Comparison of ENCODE assay signal across 34 cellular contexts in genomic region chr9:134653259-134654009, GRCh38. TPM values are rescaled to one million over a fixed set of nuclear protein-coding genes. Genes with fewer than 3 reads are reported as not detected.
DNase-seq lines count a peak whose midpoint lies in the region; ATAC-seq and TF ChIP-seq lines count a peak whose summit lies in the region.
"Had no signal": no experiment of that assay in that cellular context is flagged by ENCODE, and none has a peak within 500 bp of the region (broad histone marks: within the 10 kb centered on the region; RNA-seq: fewer than 3 reads in every experiment).

No MANE protein-coding gene starts in this region.

- H3K4me1 Mint-ChIP-seq in CD4-positive, alpha-beta T cell (ENCODE audit: low read depth) = no peaks in the 10 kb centered on the region
- H3K4me1 Mint-ChIP-seq: activated CD4-positive, alpha-beta T cell treated with anti-CD3 and anti-CD28 coated beads, Interleukin-2, amount 10 ng/mL, durations not matched to agents 7 days and 5 days; activated naive CD8-positive, alpha-beta T cell treated with anti-CD3 and anti-CD28 coated beads, Interleukin-2, amount 10 ng/mL, durations not matched to agents 7 days and 5 days; naive B cell had no signal

- peak overlapping the region in 1 of 2 donors; percentile 39 for H3K27ac ChIP-seq in right atrium auricular region
- H3K27ac ChIP-seq in vagina = peak overlapping the region; percentile 61
- no peak overlapping the region for H3K27ac ChIP-seq in CD4-positive, alpha-beta T cell (ENCODE audit: low read depth, low read length)
- H3K27ac ChIP-seq: 22Rv1, C4-2B, left lung, SK-N-MC, thyroid gland had no signal

- peak; percentile 55 for ATAC-seq in Right ventricle myocardium inferior
- peak; percentile 51 for ATAC-seq in left ventricle myocardium superior
- ATAC-seq in omental fat pad (ENCODE audit: low FRiP score) = no peak
- ATAC-seq in CD4-positive, alpha-beta T cell (ENCODE audit: poor library complexity) = no peak
- ATAC-seq: left lung, WTC11 had no signal

- DNase-seq in Right ventricle myocardium inferior (ENCODE audit: missing footprints) (no peak), right atrium auricular region (ENCODE audit: low spot score) (no peak), left ventricle myocardium superior (peak; percentile 60), posterior vena cava (ENCODE audit: low spot score) (peak; percentile 72), vagina (ENCODE audit: extremely low spot score in 2 of 2) (no peak), omental fat pad (ENCODE audit: low spot score) (no peak)
- DNase-seq in CD4-positive, alpha-beta T cell = no peak
- DNase-seq in activated CD4-positive, alpha-beta T cell treated with anti-CD3 and anti-CD28 coated beads, Interleukin-2, amount 50 U/mL, for 48 hours = no peak
- DNase-seq: activated CD4-positive, alpha-beta T cell treated with anti-CD3 and anti-CD28 coated beads, Interleukin-2, amount 10 ng/mL, durations not matched to agents 7 days and 5 days; activated gamma-delta T cell treated with Interleukin-2 at 50 U/mL for 16 hours; activated naive CD8-positive, alpha-beta T cell treated with anti-CD3 and anti-CD28 coated beads, Interleukin-2, amount 10 ng/mL, durations not matched to agents 7 days and 5 days; activated T-cell treated with anti-CD3 and anti-CD28 coated beads, Interleukin-2, amount 50 U/mL, for 48 hours; Calu3; caudate nucleus; cortex of kidney; DMS79; effector memory CD4-positive, alpha-beta T cell; erythroblast; naive B cell; NCI-H1092; NCI-H187; NCI-H510A; RPMI8226; small intestine; stimulated activated CD8-positive, alpha-beta memory T cell treated with anti-CD3 and anti-CD28 coated beads, Interleukin-4, amount 100 ng/mL, for 48 hours; stomach; T-helper 1 cell; thyroid gland had no signal

- no peak for TF ChIP-seq POLR2A in vagina (IDR thresholded peaks at IDR 0.05)

- H3K4me1 ChIP-seq in right atrium auricular region (peaks cover 0 to 47% of the 10 kb centered on the region in 2 donors), vagina (peaks cover 84% of the 10 kb centered on the region)
- H3K4me1 ChIP-seq: left lung had no signal

- H3K4me3 ChIP-seq in right atrium auricular region (no peak overlapping the region), vagina (peak overlapping the region in 1 of 2 donors; percentile 19)
- H3K4me3 ChIP-seq: left lung, SK-N-MC, stomach, thyroid gland had no signal

- TF ChIP-seq CTCF in right atrium auricular region (IDR thresholded peaks at IDR 0.05) = no peak
- TF ChIP-seq CTCF in vagina (IDR thresholded peaks at IDR 0.05) = no peak
- no peak for TF ChIP-seq CTCF in omental fat pad (IDR thresholded peaks at IDR 0.05)
- no peak for TF ChIP-seq CTCF in CD4-positive, alpha-beta T cell (IDR thresholded peaks at IDR 0.05)

- H3K9me3 ChIP-seq in right atrium auricular region = no peaks in the 10 kb centered on the region
- H3K9me3 ChIP-seq in vagina = no peaks in the 10 kb centered on the region
- H3K9me3 ChIP-seq in CD4-positive, alpha-beta T cell (ENCODE audit: control insufficient read depth, low read length) = no peaks in the 10 kb centered on the region
- H3K9me3 ChIP-seq: left lung, stomach, thyroid gland had no signal

- H3K27me3 Mint-ChIP-seq in CD4-positive, alpha-beta T cell = no peaks in the 10 kb centered on the region
- H3K27me3 Mint-ChIP-seq: activated CD4-positive, alpha-beta T cell treated with anti-CD3 and anti-CD28 coated beads, Interleukin-2, amount 10 ng/mL, durations not matched to agents 7 days and 5 days; activated naive CD8-positive, alpha-beta T cell treated with anti-CD3 and anti-CD28 coated beads, Interleukin-2, amount 10 ng/mL, durations not matched to agents 7 days and 5 days had no signal

- H3K36me3 Mint-ChIP-seq in CD4-positive, alpha-beta T cell (ENCODE audit: low read depth) = no peaks in the 10 kb centered on the region
- H3K36me3 Mint-ChIP-seq: activated naive CD8-positive, alpha-beta T cell treated with anti-CD3 and anti-CD28 coated beads, Interleukin-2, amount 10 ng/mL, durations not matched to agents 7 days and 5 days; naive B cell; WTC11 had no signal

- CTCF ChIA-PET in CD4-positive, alpha-beta T cell (lab: Charles Lee) = no interaction called here

- no peak overlapping the region for H3K27ac Mint-ChIP-seq in CD4-positive, alpha-beta T cell
- H3K27ac Mint-ChIP-seq: activated CD4-positive, alpha-beta T cell treated with anti-CD3 and anti-CD28 coated beads, Interleukin-2, amount 10 ng/mL, durations not matched to agents 7 days and 5 days; activated naive CD8-positive, alpha-beta T cell treated with anti-CD3 and anti-CD28 coated beads, Interleukin-2, amount 10 ng/mL, durations not matched to agents 7 days and 5 days; mesothelial cell of epicardium; naive B cell; WTC11 had no signal

- H3K9me3 Mint-ChIP-seq in CD4-positive, alpha-beta T cell = no peaks in the 10 kb centered on the region
- H3K9me3 Mint-ChIP-seq: activated CD4-positive, alpha-beta T cell treated with anti-CD3 and anti-CD28 coated beads, Interleukin-2, amount 10 ng/mL, durations not matched to agents 7 days and 5 days; activated naive CD8-positive, alpha-beta T cell treated with anti-CD3 and anti-CD28 coated beads, Interleukin-2, amount 10 ng/mL, durations not matched to agents 7 days and 5 days; mesothelial cell of epicardium; naive B cell; WTC11 had no signal

- POLR2A ChIA-PET in CD4-positive, alpha-beta T cell (lab: Charles Lee) = no interaction called here

- H3K27me3 ChIP-seq in right atrium auricular region = no peaks in the 10 kb centered on the region
- no peaks in the 10 kb centered on the region for H3K27me3 ChIP-seq in vagina
- no peaks in the 10 kb centered on the region for H3K27me3 ChIP-seq in CD4-positive, alpha-beta T cell (ENCODE audit: control insufficient read depth, insufficient read depth, low read length)
- H3K27me3 ChIP-seq: left lung, thyroid gland had no signal

- H3K36me3 ChIP-seq in right atrium auricular region (no peaks in the 10 kb centered on the region), vagina (no peaks in the 10 kb centered on the region)
- H3K36me3 ChIP-seq: left lung, stomach, thyroid gland had no signal

- H3K4me3 Mint-ChIP-seq in CD4-positive, alpha-beta T cell = no peak overlapping the region
- H3K4me3 Mint-ChIP-seq: activated CD4-positive, alpha-beta T cell treated with anti-CD3 and anti-CD28 coated beads, Interleukin-2, amount 10 ng/mL, durations not matched to agents 7 days and 5 days; activated naive CD8-positive, alpha-beta T cell treated with anti-CD3 and anti-CD28 coated beads, Interleukin-2, amount 10 ng/mL, durations not matched to agents 7 days and 5 days; mesothelial cell of epicardium; naive B cell; WTC11 had no signal

- intact Hi-C loops in Right ventricle myocardium inferior (cut with DNase I) (no loop called here), left ventricle myocardium superior (cut with micrococcal nuclease) (no loop called here), posterior vena cava (cut with DNase I) (no loop called here), vagina (cut with DNase I) (no loop called here)
- intact Hi-C loops in CD4-positive, alpha-beta T cell (cut with DNase I, micrococcal nuclease) = no loop called here

RNA-seq across cellular contexts. Expression of gene COL5A1, which starts 11.8 kb away (rescaled TPM):
- total RNA-seq in Right ventricle myocardium inferior = 18.7 TPM
- total RNA-seq in right atrium auricular region = 10 to 100 TPM; 10.9 to 22.0 TPM
- total RNA-seq in left ventricle myocardium superior = 14.8 TPM
- total RNA-seq in posterior vena cava = 100 to 1,000 TPM in 1 of 2 donors, 10 to 100 TPM in 1; 71.1 to 196 TPM
- total RNA-seq in vagina = 36.6 TPM
- 10 to 100 TPM; 13.3 to 55.0 (median 27.0) TPM for total RNA-seq in omental fat pad
- under 1 TPM; 0.41 to 0.50 TPM for total RNA-seq in CD4-positive, alpha-beta T cell
- total RNA-seq: Calu3 had no signal

Comparison
In these comparisons a context has a peak if more than half of its experiments do, and no peak if none do; other contexts are left out.
1. DNase-seq: peak in left ventricle myocardium superior (single experiment) and posterior vena cava (single experiment); none in Right ventricle myocardium inferior (single experiment), right atrium auricular region (single experiment), vagina (0 of 2), omental fat pad (single experiment), CD4-positive, alpha-beta T cell (0 of 10) and activated CD4-positive, alpha-beta T cell treated with anti-CD3 and anti-CD28 coated beads, Interleukin-2, amount 50 U/mL, for 48 hours (0 of 2).
2. ATAC-seq: peak in Right ventricle myocardium inferior (single experiment) and left ventricle myocardium superior (single experiment); none in omental fat pad (single experiment) and CD4-positive, alpha-beta T cell (single experiment).
3. RNA of gene COL5A1, which starts 11.8 kb away (total RNA-seq): 71.1 to 196 TPM in posterior vena cava, 36.6 TPM in vagina (single experiment), 13.3 to 55.0 TPM in omental fat pad, 10.9 to 22.0 TPM in right atrium auricular region, 18.7 TPM in Right ventricle myocardium inferior (single experiment) and 14.8 TPM in left ventricle myocardium superior (single experiment); 0.41 to 0.50 TPM in CD4-positive, alpha-beta T cell; every median in the first group is over 4 times any median in the second.